ENCODE assay signal across 9 cellular contexts in genomic region chr15:72203507-72203837, GRCh38. TPM values are rescaled to one million over a fixed set of nuclear protein-coding genes. Genes with fewer than 3 reads are reported as not detected.
DNase-seq lines count a peak whose midpoint lies in the region; ATAC-seq and TF ChIP-seq lines count a peak whose summit lies in the region.
"Had no signal": no experiment of that assay in that cellular context is flagged by ENCODE, and none has a peak within 500 bp of the region (broad histone marks: within the 10 kb centered on the region; RNA-seq: fewer than 3 reads in every experiment).

No MANE protein-coding gene starts in this region.

- intact Hi-C loops in head of caudate nucleus (cut with DNase I) = no loop called here
- intact Hi-C loops in gastrocnemius medialis (cut with DNase I; ENCODE audit: low total_unique reads) = no loop called here

- H3K27ac Mint-ChIP-seq in activated CD4-positive, alpha-beta memory T cell treated with anti-CD3 and anti-CD28 coated beads, Interleukin-2, amount 10 ng/mL, durations not matched to agents 7 days and 5 days = peak overlapping the region; percentile 51

- no peak for TF ChIP-seq POLR2A in gastrocnemius medialis (IDR thresholded peaks at IDR 0.05)

- in situ Hi-C loops in gastrocnemius medialis (cut with MboI; ENCODE audit: low sequenced_read_pairs in 4 of 4) = loop anchor here in 3 of 4 donors (5.0 to 10.0 kb wide), 2 partner anchors 69 to 71 kb away; partner anchors contain the start of gene PARP6 (in 3 of the 3)

- no peak for TF ChIP-seq CTCF in gastrocnemius medialis (IDR thresholded peaks at IDR 0.05 in 4 of 5, conservative IDR thresholded peaks at IDR 0.05 in 1 of 5)

- no peaks in the 10 kb centered on the region for H3K9me3 ChIP-seq in gastrocnemius medialis

- no peak overlapping the region for H3K4me3 Mint-ChIP-seq in activated CD4-positive, alpha-beta memory T cell treated with anti-CD3 and anti-CD28 coated beads, Interleukin-2, amount 10 ng/mL, durations not matched to agents 7 days and 5 days
- H3K4me3 Mint-ChIP-seq: IgD-negative memory B cell had no signal

- H3K36me3 ChIP-seq in gastrocnemius medialis = peaks cover 0 to 79% of the 10 kb centered on the region in 2 donors

- ATAC-seq in gastrocnemius medialis (peak; percentile 4 to 37), HG02798 (IDR thresholded peaks at IDR 0.05; ENCODE audit: poor library complexity, unreplicated experiment) (no peak), GM18498 (IDR thresholded peaks at IDR 0.05; ENCODE audit: unreplicated experiment) (no peak), GM21786 (IDR thresholded peaks at IDR 0.05; ENCODE audit: unreplicated experiment) (no peak)

- no peaks in the 10 kb centered on the region for H3K9me3 Mint-ChIP-seq in activated CD4-positive, alpha-beta memory T cell treated with anti-CD3 and anti-CD28 coated beads, Interleukin-2, amount 10 ng/mL, durations not matched to agents 7 days and 5 days
- H3K9me3 Mint-ChIP-seq: IgD-negative memory B cell had no signal

- H3K4me3 ChIP-seq in gastrocnemius medialis = no peak overlapping the region

- peak overlapping the region; percentile 82 to 96 (median 92) for H3K27ac ChIP-seq in gastrocnemius medialis

- POLR2A ChIA-PET in activated CD4-positive, alpha-beta memory T cell treated with anti-CD3 and anti-CD28 coated beads, Interleukin-2, amount 10 ng/mL, durations not matched to agents 7 days and 5 days (lab: Charles Lee) = interaction anchor here (0.9 to 1.9 kb wide), 2 partner anchors 23 to 28 kb away, joined by 3 to 5 read pairs; no protein-coding TSS in a partner anchor

- peaks cover 53% of the 10 kb centered on the region in 2 donors for H3K4me1 ChIP-seq in gastrocnemius medialis

- peaks cover 18% of the 10 kb centered on the region for H3K4me1 Mint-ChIP-seq in activated CD4-positive, alpha-beta memory T cell treated with anti-CD3 and anti-CD28 coated beads, Interleukin-2, amount 10 ng/mL, durations not matched to agents 7 days and 5 days

- H3K27me3 Mint-ChIP-seq in activated CD4-positive, alpha-beta memory T cell treated with anti-CD3 and anti-CD28 coated beads, Interleukin-2, amount 10 ng/mL, durations not matched to agents 7 days and 5 days = no peaks in the 10 kb centered on the region
- H3K27me3 Mint-ChIP-seq: IgD-negative memory B cell had no signal

- DNase-seq in HCEC 1CT = peak; percentile 47
- DNase-seq in activated CD4-positive, alpha-beta memory T cell treated with anti-CD3 and anti-CD28 coated beads, Interleukin-2, amount 10 ng/mL, durations not matched to agents 7 days and 5 days = no peak
- peak; percentile 62 to 96 (median 86) for DNase-seq in head of caudate nucleus
- DNase-seq in gastrocnemius medialis = peak; percentile 63 to 73
- DNase-seq in stimulated activated CD4-positive, alpha-beta T cell treated with anti-CD3 and anti-CD28 coated beads, Interleukin-2, amount 100 ng/mL, for 24 hours = no peak

- CTCF ChIA-PET in activated CD4-positive, alpha-beta memory T cell treated with anti-CD3 and anti-CD28 coated beads, Interleukin-2, amount 10 ng/mL, durations not matched to agents 7 days and 5 days (lab: Charles Lee) = no interaction called here

- H3K27me3 ChIP-seq in gastrocnemius medialis = no peaks in the 10 kb centered on the region

- H3K36me3 Mint-ChIP-seq in activated CD4-positive, alpha-beta memory T cell treated with anti-CD3 and anti-CD28 coated beads, Interleukin-2, amount 10 ng/mL, durations not matched to agents 7 days and 5 days (ENCODE audit: low read depth) = peaks cover 94% of the 10 kb centered on the region

RNA-seq across cellular contexts. Expression of gene GRAMD2A, which starts 5.9 kb away (rescaled TPM):
- total RNA-seq in activated CD4-positive, alpha-beta memory T cell treated with anti-CD3 and anti-CD28 coated beads, Interleukin-2, amount 10 ng/mL, durations not matched to agents 7 days and 5 days = not detected
- total RNA-seq in gastrocnemius medialis = not detected

RNA-seq across cellular contexts. Expression of gene PKM, which starts 27.5 kb away (rescaled TPM):
- total RNA-seq in activated CD4-positive, alpha-beta memory T cell treated with anti-CD3 and anti-CD28 coated beads, Interleukin-2, amount 10 ng/mL, durations not matched to agents 7 days and 5 days = 1,000 to 10,000 TPM; 1,064 to 1,081 TPM
- total RNA-seq in gastrocnemius medialis = 100 to 1,000 TPM; 691 to 946 (median 810) TPM

Comparison
In these comparisons a context has a peak if more than half of its experiments do, and no peak if none do; other contexts are left out.
1. DNase-seq: peak in HCEC 1CT (single experiment), head of caudate nucleus (42 of 42) and gastrocnemius medialis (2 of 2); none in activated CD4-positive, alpha-beta memory T cell treated with anti-CD3 and anti-CD28 coated beads, Interleukin-2, amount 10 ng/mL, durations not matched to agents 7 days and 5 days (single experiment) and stimulated activated CD4-positive, alpha-beta T cell treated with anti-CD3 and anti-CD28 coated beads, Interleukin-2, amount 100 ng/mL, for 24 hours (0 of 2).
2. ATAC-seq: peak in gastrocnemius medialis (2 of 2); none in HG02798 (single experiment), GM18498 (single experiment) and GM21786 (single experiment).